24 cellular contexts compared by ENCODE assay signal in genomic region chr5:80033513-80033912, GRCh38. TPM values are rescaled to one million over a fixed set of nuclear protein-coding genes. Genes with fewer than 3 reads are reported as not detected.
A peak's percentile ranks its signal among the peaks of the same experiment; 100 is the strongest.
DNase-seq lines count a peak whose midpoint lies in the region; ATAC-seq and TF ChIP-seq lines count a peak whose summit lies in the region.
"Had no signal": no experiment of that assay in that cellular context is flagged by ENCODE, and none has a peak within 500 bp of the region (broad histone marks: within the 10 kb centered on the region; RNA-seq: fewer than 3 reads in every experiment).

No MANE protein-coding gene starts in this region.

- no peaks in the 10 kb centered on the region for H3K36me3 Mint-ChIP-seq in activated T-helper 2 cell treated with anti-CD3 and anti-CD28 coated beads, Interferon-gamma antibody, Interleukin-2, Interleukin-4, amounts not matched to agents 10 μg/mL and 5 μg/mL and 100 μg/mL, durations not matched to agents 14 hours and 24 hours and 36 hours (ENCODE audit: low read depth)

- no peak overlapping the region for H3K27ac Mint-ChIP-seq in activated T-helper 2 cell treated with anti-CD3 and anti-CD28 coated beads, Interferon-gamma antibody, Interleukin-2, Interleukin-4, amounts not matched to agents 10 μg/mL and 5 μg/mL and 100 μg/mL, durations not matched to agents 14 hours and 24 hours and 36 hours
- H3K27ac Mint-ChIP-seq: activated CD4-positive, alpha-beta T cell treated with anti-CD3 and anti-CD28 coated beads, Interleukin-2, amount 10 ng/mL, durations not matched to agents 7 days and 5 days had no signal

- peaks cover 44% of the 10 kb centered on the region for H3K4me1 Mint-ChIP-seq in activated T-helper 2 cell treated with anti-CD3 and anti-CD28 coated beads, Interferon-gamma antibody, Interleukin-2, Interleukin-4, amounts not matched to agents 10 μg/mL and 5 μg/mL and 100 μg/mL, durations not matched to agents 14 hours and 24 hours and 36 hours (ENCODE audit: low read depth)
- H3K4me1 Mint-ChIP-seq: central memory CD8-positive, alpha-beta T cell had no signal

- no peak overlapping the region for H3K4me3 ChIP-seq in esophagus muscularis mucosa
- H3K4me3 ChIP-seq in stomach, result no peak overlapping the region
- H3K4me3 ChIP-seq: transverse colon had no signal

- TF ChIP-seq CTCF in esophagus muscularis mucosa (IDR thresholded peaks at IDR 0.05), result no peak
- TF ChIP-seq CTCF in stomach (IDR thresholded peaks at IDR 0.05), result no peak

- peaks cover 0 to 58% (median 16%) of the 10 kb centered on the region in 4 donors for H3K27me3 ChIP-seq in esophagus muscularis mucosa
- peaks cover 7 to 59% (median 33%) of the 10 kb centered on the region in 3 donors for H3K27me3 ChIP-seq in stomach

- peaks cover 26% of the 10 kb centered on the region for H3K27me3 Mint-ChIP-seq in activated T-helper 2 cell treated with anti-CD3 and anti-CD28 coated beads, Interferon-gamma antibody, Interleukin-2, Interleukin-4, amounts not matched to agents 10 μg/mL and 5 μg/mL and 100 μg/mL, durations not matched to agents 14 hours and 24 hours and 36 hours (ENCODE audit: low read depth)

- intact Hi-C loops in activated T-helper 2 cell treated with anti-CD3 and anti-CD28 coated beads, Interferon-gamma antibody, Interleukin-2, Interleukin-4, amounts not matched to agents 10 μg/mL and 5 μg/mL and 100 μg/mL, durations not matched to agents 14 hours and 24 hours and 36 hours (cut with micrococcal nuclease), result no loop called here
- intact Hi-C loops in esophagus muscularis mucosa (cut with DNase I), result no loop called here
- intact Hi-C loops in stomach (cut with DNase I; ENCODE audit: low total_unique reads), result no loop called here

- DNase-seq in activated T-cell treated with anti-CD3 and anti-CD28 coated beads for 48 hours (ENCODE audit: low read depth), result peak; percentile 5
- no peak for DNase-seq in activated T-cell treated with anti-CD3 and anti-CD28 coated beads, Interleukin-2, amount 50 U/mL, for 1 hour
- peak; percentile 32 for DNase-seq in activated T-helper 2 cell treated with anti-CD3 and anti-CD28 coated beads, Interferon-gamma antibody, Interleukin-2, Interleukin-4, amounts not matched to agents 10 μg/mL and 5 μg/mL and 100 μg/mL, durations not matched to agents 14 hours and 24 hours and 36 hours (ENCODE audit: low spot score)
- DNase-seq in stimulated activated CD4-positive, alpha-beta T cell treated with anti-CD3 and anti-CD28 coated beads, Interleukin-1b, Interleukin-23, amount 100 ng/mL, for 48 hours, result peak; percentile 50
- no peak for DNase-seq in esophagus muscularis mucosa (ENCODE audit: extremely low spot score)
- DNase-seq in OCI-M1 (lab: John Stamatoyannopoulos, UW), result no peak
- no peak for DNase-seq in stomach
- DNase-seq: activated CD4-positive, alpha-beta T cell treated with anti-CD3 and anti-CD28 coated beads, Interleukin-2, amount 10 ng/mL, durations not matched to agents 7 days and 5 days; activated effector memory CD4-positive, alpha-beta T cell treated with Interleukin-2 at 50 U/mL for 16 hours; anterior cingulate cortex; C1 segment of cervical spinal cord; EL; erythroblast; IMR-90; kidney; NCI-H1436; NCI-H526 treated with DMSO at 0.1 percent for 48 hours; right cardiac atrium; SHP77; stimulated activated naive CD4-positive, alpha-beta T cell treated with Interleukin-2 at 50 U/mL for 16 hours; SW 1271; transverse colon had no signal

- H3K9me3 ChIP-seq in esophagus muscularis mucosa, result no peaks in the 10 kb centered on the region
- no peaks in the 10 kb centered on the region for H3K9me3 ChIP-seq in stomach
- H3K9me3 ChIP-seq: transverse colon had no signal

- ATAC-seq in HG02885 (IDR thresholded peaks at IDR 0.05; ENCODE audit: poor library complexity, unreplicated experiment), result peak; percentile 41
- ATAC-seq: right cardiac atrium had no signal

- TF ChIP-seq EP300 in esophagus muscularis mucosa (IDR thresholded peaks at IDR 0.05) (no peak), stomach (IDR thresholded peaks at IDR 0.05) (no peak)

- peaks cover 0 to 13% (median 4%) of the 10 kb centered on the region in 4 donors for H3K4me1 ChIP-seq in esophagus muscularis mucosa
- H3K4me1 ChIP-seq in stomach, result peaks cover 0 to 10% (median 6%) of the 10 kb centered on the region in 4 donors

- TF ChIP-seq POLR2A in esophagus muscularis mucosa (IDR thresholded peaks at IDR 0.05; ENCODE audit: low read depth) (no peak), stomach (IDR thresholded peaks at IDR 0.05) (no peak)

- no peak overlapping the region for H3K4me3 Mint-ChIP-seq in activated T-helper 2 cell treated with anti-CD3 and anti-CD28 coated beads, Interferon-gamma antibody, Interleukin-2, Interleukin-4, amounts not matched to agents 10 μg/mL and 5 μg/mL and 100 μg/mL, durations not matched to agents 14 hours and 24 hours and 36 hours (ENCODE audit: low read depth)
- H3K4me3 Mint-ChIP-seq: activated CD4-positive, alpha-beta T cell treated with anti-CD3 and anti-CD28 coated beads, Interleukin-2, amount 10 ng/mL, durations not matched to agents 7 days and 5 days; central memory CD8-positive, alpha-beta T cell had no signal

- no peaks in the 10 kb centered on the region for H3K9me3 Mint-ChIP-seq in activated T-helper 2 cell treated with anti-CD3 and anti-CD28 coated beads, Interferon-gamma antibody, Interleukin-2, Interleukin-4, amounts not matched to agents 10 μg/mL and 5 μg/mL and 100 μg/mL, durations not matched to agents 14 hours and 24 hours and 36 hours
- H3K9me3 Mint-ChIP-seq: activated CD4-positive, alpha-beta T cell treated with anti-CD3 and anti-CD28 coated beads, Interleukin-2, amount 10 ng/mL, durations not matched to agents 7 days and 5 days; central memory CD8-positive, alpha-beta T cell had no signal

- H3K36me3 ChIP-seq in esophagus muscularis mucosa (no peaks in the 10 kb centered on the region), stomach (no peaks in the 10 kb centered on the region)
- H3K36me3 ChIP-seq: transverse colon had no signal

- H3K27ac ChIP-seq in esophagus muscularis mucosa (replicated peaks in 1 of 4), result no peak overlapping the region
- no peak overlapping the region for H3K27ac ChIP-seq in stomach
- H3K27ac ChIP-seq: transverse colon had no signal

RNA-seq across cellular contexts. Expression of gene THBS4, which starts 1.6 kb away (rescaled TPM):
- 0.92 and 1.1 TPM in 2 replicates for total RNA-seq in activated T-helper 2 cell treated with anti-CD3 and anti-CD28 coated beads, Interferon-gamma antibody, Interleukin-2, Interleukin-4, amounts not matched to agents 10 μg/mL and 5 μg/mL and 100 μg/mL, durations not matched to agents 14 hours and 24 hours and 36 hours
- total RNA-seq in esophagus muscularis mucosa, result 100 to 1,000 TPM in 1 of 4 donors, 10 to 100 TPM in 3; 25.6 to 119 (median 30.6) TPM
- 10 to 100 TPM in 1 of 5 donors, 1 to 10 TPM in 3, not detected in 1; 5.3 to 38.2 (median 7.2) TPM for total RNA-seq in stomach
- 1 to 10 TPM in 1 of 3 donors, under 1 TPM in 2; 0.19 to 9.8 (median 0.46) TPM for polyA plus RNA-seq in stomach

RNA-seq across cellular contexts. Expression of gene MTX3, which starts 42.5 kb away (rescaled TPM):
- total RNA-seq in activated T-helper 2 cell treated with anti-CD3 and anti-CD28 coated beads, Interferon-gamma antibody, Interleukin-2, Interleukin-4, amounts not matched to agents 10 μg/mL and 5 μg/mL and 100 μg/mL, durations not matched to agents 14 hours and 24 hours and 36 hours, result 18.0 and 18.2 TPM in 2 replicates
- 10 to 100 TPM; 15.0 to 20.8 (median 15.8) TPM for total RNA-seq in esophagus muscularis mucosa
- total RNA-seq in stomach, result 10 to 100 TPM in 3 of 5 donors, 1 to 10 TPM in 1, under 1 TPM in 1; 0.58 to 26.8 (median 11.2) TPM
- polyA plus RNA-seq in stomach, result 1 to 10 TPM; 4.7 to 5.0 (median 4.9) TPM

Comparison
In these comparisons a context has a peak if more than half of its experiments do, and no peak if none do; other contexts are left out.
1. DNase-seq: peak in activated T-cell treated with anti-CD3 and anti-CD28 coated beads for 48 hours (single experiment), activated T-helper 2 cell treated with anti-CD3 and anti-CD28 coated beads, Interferon-gamma antibody, Interleukin-2, Interleukin-4, amounts not matched to agents 10 μg/mL and 5 μg/mL and 100 μg/mL, durations not matched to agents 14 hours and 24 hours and 36 hours (single experiment) and stimulated activated CD4-positive, alpha-beta T cell treated with anti-CD3 and anti-CD28 coated beads, Interleukin-1b, Interleukin-23, amount 100 ng/mL, for 48 hours (single experiment); none in activated T-cell treated with anti-CD3 and anti-CD28 coated beads, Interleukin-2, amount 50 U/mL, for 1 hour (single experiment), esophagus muscularis mucosa (single experiment), OCI-M1 (single experiment) and stomach (single experiment).